ENCODE assay signal across 1 cellular context in genomic region chr11:24585192-24585591, GRCh38.
TF ChIP-seq lines count a peak whose summit lies in the region.

No MANE protein-coding gene starts in this region.

TF ChIP-seq in IMR-90, 13 proteins besides CTCF, POLR2A, EP300 and RAD21 (continued from another document):
- TF ChIP-seq USF2 (IDR thresholded peaks at IDR 0.05; ENCODE audit: low read depth, low read length) (no peak), RFX5 (IDR thresholded peaks at IDR 0.05; ENCODE audit: low read depth, low read length) (no peak), CHD1 (IDR thresholded peaks at IDR 0.05; ENCODE audit: low read depth, low read length) (no peak), ELK1 (IDR thresholded peaks at IDR 0.05; ENCODE audit: borderline replicate concordance, low read depth, low read length) (no peak), MXI1 (IDR thresholded peaks at IDR 0.05; ENCODE audit: borderline replicate concordance, low read depth, low read length) (no peak), MAFK (IDR thresholded peaks at IDR 0.05; ENCODE audit: low read depth, low read length) (no peak), CEBPB (IDR thresholded peaks at IDR 0.05; ENCODE audit: low read depth, low read length) (no peak), MAZ (IDR thresholded peaks at IDR 0.05; ENCODE audit: borderline replicate concordance, low read depth, low read length) (no peak), NFE2L2 (IDR thresholded peaks at IDR 0.05; ENCODE audit: low read depth, low read length) (no peak)
